1 cellular context compared by ENCODE assay signal in the genomic region with DNA sequence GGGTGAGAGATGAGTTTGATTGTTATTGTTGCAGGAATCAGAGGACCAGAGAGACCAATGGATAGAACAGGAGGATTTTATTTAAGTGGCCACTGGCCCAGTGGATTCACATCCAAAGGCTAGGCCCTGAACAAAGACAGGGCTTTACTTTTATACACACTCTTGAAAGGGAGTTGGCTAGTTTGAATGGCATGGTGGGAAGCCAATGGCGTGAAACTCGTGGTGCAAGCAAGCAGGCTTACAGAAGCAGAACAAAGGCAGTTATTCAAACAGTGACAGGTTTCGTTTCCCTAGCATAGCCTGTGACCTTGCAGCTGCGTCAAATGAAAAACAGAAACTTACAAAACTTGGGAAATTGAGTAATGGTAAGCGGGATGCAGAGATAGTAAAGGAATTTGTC.
TF ChIP-seq lines count a peak whose summit lies in the region.

No MANE protein-coding gene starts in this region.

TF ChIP-seq in GM12878, 131 proteins besides CTCF, POLR2A, EP300 and RAD21 (continued from another document):
- TF ChIP-seq, protein P1, sequence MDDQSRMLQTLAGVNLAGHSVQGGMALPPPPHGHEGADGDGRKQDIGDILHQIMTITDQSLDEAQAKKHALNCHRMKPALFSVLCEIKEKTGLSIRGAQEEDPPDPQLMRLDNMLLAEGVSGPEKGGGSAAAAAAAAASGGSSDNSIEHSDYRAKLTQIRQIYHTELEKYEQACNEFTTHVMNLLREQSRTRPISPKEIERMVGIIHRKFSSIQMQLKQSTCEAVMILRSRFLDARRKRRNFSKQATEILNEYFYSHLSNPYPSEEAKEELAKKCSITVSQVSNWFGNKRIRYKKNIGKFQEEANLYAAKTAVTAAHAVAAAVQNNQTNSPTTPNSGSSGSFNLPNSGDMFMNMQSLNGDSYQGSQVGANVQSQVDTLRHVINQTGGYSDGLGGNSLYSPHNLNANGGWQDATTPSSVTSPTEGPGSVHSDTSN (IDR thresholded peaks at IDR 0.05; ENCODE audit: insufficient replicate concordance, low read depth, low read length), result peak; percentile 83
- no peak for TF ChIP-seq POLR2AphosphoS2 (IDR thresholded peaks at IDR 0.05; ENCODE audit: low read depth, low read length)
- no peak for TF ChIP-seq REST (IDR thresholded peaks at IDR 0.05; ENCODE audit: low read depth, low read length)
- no peak for TF ChIP-seq ESRRA (IDR thresholded peaks at IDR 0.05; ENCODE audit: low read length)
TF ChIP-seq in GM12878: peak in this region for 2.
